16 cellular contexts compared by ENCODE assay signal in the genomic region with DNA sequence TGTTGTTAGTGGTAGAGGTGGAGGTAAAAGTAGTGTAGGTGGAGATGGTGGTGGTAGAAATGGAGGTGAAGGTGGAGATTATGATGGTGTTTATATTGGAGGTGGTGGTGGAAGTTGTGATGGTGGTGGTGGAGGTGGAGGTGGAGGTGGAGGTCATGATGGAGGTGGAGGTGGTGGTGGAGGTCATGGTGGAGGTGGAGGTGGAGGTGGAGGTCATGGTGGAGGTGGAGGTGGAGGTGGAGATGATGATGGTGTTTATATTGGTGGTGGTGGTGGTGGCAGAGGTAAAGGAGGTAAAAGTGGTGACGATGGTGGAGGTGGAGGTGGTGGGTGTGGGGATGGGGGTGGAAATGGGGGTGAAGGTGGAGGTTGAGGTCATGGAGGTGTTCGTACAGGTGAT.
A peak's percentile ranks its signal among the peaks of the same experiment; 100 is the strongest.
DNase-seq lines count a peak whose midpoint lies in the region; ATAC-seq, FAIRE-seq and TF ChIP-seq lines count a peak whose summit lies in the region.
"Had no signal": no experiment of that assay in that cellular context is flagged by ENCODE, and none has a peak within 500 bp of the region (broad histone marks: within the 10 kb centered on the region; RNA-seq: fewer than 3 reads in every experiment).

No MANE protein-coding gene starts in this region.

- no peaks in the 10 kb centered on the region for H3K9me3 ChIP-seq in A549
- H3K9me3 ChIP-seq: HAP-1, SK-N-SH had no signal

- CTCF ChIA-PET in A549 (lab: Yijun Ruan, JAX) = interaction anchor here (0.6 to 1.8 kb wide), 5 partner anchors 38 to 163 kb away, joined by 3 to 5 read pairs (median 3); no protein-coding TSS in a partner anchor

- TF ChIP-seq CTCF in A549 (IDR thresholded peaks at IDR 0.05) (no peak), bronchial epithelial cell (IDR thresholded peaks at IDR 0.05; ENCODE audit: insufficient read depth, low read length, severe bottlenecking) (no peak)

- H3K36me3 ChIP-seq in bronchial epithelial cell (ENCODE audit: control insufficient read depth, insufficient read depth, low read length) = no peaks in the 10 kb centered on the region
- H3K36me3 ChIP-seq: HAP-1 had no signal

- H3K4me1 ChIP-seq in A549 = peaks cover 31% of the 10 kb centered on the region
- H3K4me1 ChIP-seq: HAP-1 had no signal

- POLR2A ChIA-PET in A549 (lab: Yijun Ruan, JAX) = no interaction called here

- WGBS in A549 (ENCODE audit: missing lambda C conversion rate) = 48% methylated on average over 2 of the region's 2 CpGs

- 0 out of 6 replicates have a peak, but pooled peaks of 1 of the 2 experiments have one; percentile 54 for ATAC-seq in A549
- ATAC-seq in sciatic nerve = peak; percentile 48
- no peak for ATAC-seq in GM21526 (IDR thresholded peaks at IDR 0.05; ENCODE audit: low FRiP score, unreplicated experiment)
- ATAC-seq in Right ventricle myocardium superior (ENCODE audit: poor library complexity) = no peak

- no peaks in the 10 kb centered on the region for H3K27me3 ChIP-seq in bronchial epithelial cell (ENCODE audit: control insufficient read depth, insufficient read depth, low read length)

- TF ChIP-seq POLR2A in A549 (IDR thresholded peaks at IDR 0.05; ENCODE audit: low read length) (no peak), GM12892 (IDR thresholded peaks at IDR 0.05; ENCODE audit: low read depth, low read length) (no peak)

- FAIRE-seq in A549 (lab: Jason Lieb, UNC) (no peak), GM12892 (lab: Jason Lieb, UNC) (peak; percentile 71), bronchial epithelial cell (lab: Jason Lieb, UNC) (peak; percentile 93)

- no peak for DNase-seq in A549 (ENCODE audit: low read depth in 1 of 2, low spot score in 1 of 2)
- DNase-seq in GM12892 (ENCODE audit: insufficient read length) = no peak
- DNase-seq in bronchial epithelial cell (ENCODE audit: low read depth) = no peak
- no peak for DNase-seq in sciatic nerve (ENCODE audit: low spot score)
- DNase-seq in DMS79 treated with DMSO at 0.1 percent for 48 hours (lab: John Stamatoyannopoulos, UW) = no peak
- DNase-seq in Right ventricle myocardium superior = no peak
- no peak for DNase-seq in MV-4-11 (lab: John Stamatoyannopoulos, UW)
- DNase-seq: ACHN; CD4-positive, CD25-positive, alpha-beta regulatory T cell; KBM-7; NCI-H1048; NCI-H2227 treated with DMSO at 0.1 percent for 48 hours; NCI-H526 treated with DMSO at 0.1 percent for 48 hours; SK-N-SH had no signal

- H3K4me3 ChIP-seq in A549 (no peak overlapping the region), bronchial epithelial cell (ENCODE audit: low read depth, low read length) (no peak overlapping the region)
- H3K4me3 ChIP-seq: HAP-1 had no signal

- no peak for TF ChIP-seq RAD21 in A549 (conservative IDR thresholded peaks at IDR 0.05 in 1 of 2, IDR thresholded peaks at IDR 0.05 in 1 of 2)

- H3K27ac ChIP-seq in A549 = no peak overlapping the region

- intact Hi-C loops in sciatic nerve (cut with DNase I) = no loop called here
- intact Hi-C loops in Right ventricle myocardium superior (cut with DNase I) = no loop called here

- no peak for TF ChIP-seq EP300 in A549 (IDR thresholded peaks at IDR 0.05)

- no peak overlapping the region for H3K4me2 ChIP-seq in A549
- H3K4me2 ChIP-seq: SK-N-SH had no signal

TF ChIP-seq in A549, 52 proteins besides CTCF, POLR2A, EP300 and RAD21:
- TF ChIP-seq ESRRA (IDR thresholded peaks at IDR 0.05; ENCODE audit: borderline replicate concordance, low read length) = peak; percentile 45; the same call in 1 of the 2 replicates
- no peak for TF ChIP-seq MAFK (IDR thresholded peaks at IDR 0.05; ENCODE audit: partially characterized antibody)
- no peak for TF ChIP-seq NR3C1 (IDR thresholded peaks at IDR 0.05)
TF ChIP-seq in A549: peak in this region for 1.
